Comparison of ENCODE assay signal across 27 cellular contexts in the genomic region with DNA sequence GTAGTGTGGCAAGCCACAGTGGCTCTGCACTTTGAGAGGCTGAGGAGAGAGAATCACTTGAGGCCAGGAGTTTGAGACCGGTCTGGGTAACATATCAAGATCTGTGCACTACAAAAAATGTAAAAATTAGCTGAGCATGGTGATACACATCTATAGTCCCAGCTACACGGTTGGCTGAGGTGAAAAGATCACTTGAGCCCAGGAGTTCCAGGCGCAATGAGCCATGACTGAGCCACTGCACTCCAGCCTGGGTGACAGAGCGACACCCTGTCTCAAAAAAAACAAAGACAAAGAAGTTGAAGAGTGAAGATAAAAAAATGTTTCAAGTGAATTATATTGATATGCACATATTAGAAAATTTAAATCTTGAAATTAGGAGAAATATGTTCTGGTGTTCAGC. TPM values are rescaled to one million over a fixed set of nuclear protein-coding genes. Genes with fewer than 3 reads are reported as not detected.
DNase-seq lines count a peak whose midpoint lies in the region; ATAC-seq, FAIRE-seq and TF ChIP-seq lines count a peak whose summit lies in the region.
"Had no signal": no experiment of that assay in that cellular context is flagged by ENCODE, and none has a peak within 500 bp of the region (broad histone marks: within the 10 kb centered on the region; RNA-seq: fewer than 3 reads in every experiment).

No MANE protein-coding gene starts in this region.

- no peaks in the 10 kb centered on the region for H3K79me2 ChIP-seq in mammary epithelial cell (ENCODE audit: insufficient read depth, low read length)

- no peak overlapping the region for H3K4me3 Mint-ChIP-seq in MCF 10A (ENCODE audit: unreplicated experiment)
- H3K4me3 Mint-ChIP-seq: CD4-positive, alpha-beta T cell had no signal

- WGBS in mammary epithelial cell (ENCODE audit: low coverage, missing lambda C conversion rate): 82% methylated on average over 4 of the region's 4 CpGs
- WGBS in right lobe of liver (ENCODE audit: insufficient coverage, low coverage, low lambda C conversion rate, missing lambda C conversion rate): 17% methylated on average over 3 of the region's 4 CpGs
- WGBS in pancreas, 2 donors: 69 to 75% methylated on average over 4 of the region's 4 CpGs

- H3K4me3 ChIP-seq in mammary epithelial cell (replicated peaks in 1 of 3; ENCODE audit: insufficient read depth in 1 of 3, low read depth in 2 of 3, low read length in 3 of 3): no peak overlapping the region
- H3K4me3 ChIP-seq in adipocyte (ENCODE audit: low read length): no peak overlapping the region
- H3K4me3 ChIP-seq in right lobe of liver: no peak overlapping the region
- no peak overlapping the region for H3K4me3 ChIP-seq in right atrium auricular region
- H3K4me3 ChIP-seq in pancreas: no peak overlapping the region
- H3K4me3 ChIP-seq: BLaER1, MG63 had no signal

- H3K36me3 Mint-ChIP-seq in MCF 10A (ENCODE audit: insufficient read depth, unreplicated experiment): no peaks in the 10 kb centered on the region

- TF ChIP-seq CTCF in MCF 10A (IDR thresholded peaks at IDR 0.05; ENCODE audit: unreplicated experiment): no peak
- no peak for TF ChIP-seq CTCF in mammary epithelial cell (conservative IDR thresholded peaks at IDR 0.05 in 1 of 2, IDR thresholded peaks at IDR 0.05 in 1 of 2; ENCODE audit: extremely low read depth in 1 of 2, insufficient read depth in 1 of 2, low read depth in 1 of 2, low read length in 2 of 2)
- no peak for TF ChIP-seq CTCF in right lobe of liver (IDR thresholded peaks at IDR 0.05)
- TF ChIP-seq CTCF in right atrium auricular region (IDR thresholded peaks at IDR 0.05): no peak
- no peak for TF ChIP-seq CTCF in pancreas (IDR thresholded peaks at IDR 0.05)

- H3K4me1 ChIP-seq in mammary epithelial cell (ENCODE audit: insufficient read depth, low read length): peaks cover 17% of the 10 kb centered on the region
- peaks cover 22% of the 10 kb centered on the region for H3K4me1 ChIP-seq in adipocyte (ENCODE audit: control insufficient read depth, insufficient read depth, low read length)
- peaks cover 0 to 35% (median 6%) of the 10 kb centered on the region in 4 donors for H3K4me1 ChIP-seq in right lobe of liver
- no peaks in the 10 kb centered on the region for H3K4me1 ChIP-seq in right atrium auricular region
- H3K4me1 ChIP-seq in pancreas: peaks cover 0 to 15% (median 7%) of the 10 kb centered on the region in 3 donors
- H3K4me1 ChIP-seq: BLaER1 had no signal

- dilution Hi-C loops in mammary epithelial cell (cut with HindIII; ENCODE audit: low sequenced_read_pairs): no loop called here

- H3K4me2 ChIP-seq in mammary epithelial cell (ENCODE audit: insufficient read depth, low read depth, low read length): no peak overlapping the region
- H3K4me2 ChIP-seq: BLaER1, SK-N-SH had no signal

- peaks cover 4% of the 10 kb centered on the region for H3K9me3 ChIP-seq in mammary epithelial cell (replicated peaks; ENCODE audit: insufficient read depth, low read length)
- no peaks in the 10 kb centered on the region for H3K9me3 ChIP-seq in adipocyte (ENCODE audit: control insufficient read depth, low read length)
- no peaks in the 10 kb centered on the region for H3K9me3 ChIP-seq in right lobe of liver
- no peaks in the 10 kb centered on the region for H3K9me3 ChIP-seq in right atrium auricular region
- no peaks in the 10 kb centered on the region for H3K9me3 ChIP-seq in pancreas
- H3K9me3 ChIP-seq: MG63, SK-N-SH had no signal

- no peaks in the 10 kb centered on the region for H3K9me3 Mint-ChIP-seq in MCF 10A (ENCODE audit: unreplicated experiment)

- ATAC-seq in right lobe of liver (peak; percentile 21 to 57 (median 40)), pancreas (no peak)

- H3K27me3 Mint-ChIP-seq in MCF 10A (ENCODE audit: insufficient read depth, unreplicated experiment): no peaks in the 10 kb centered on the region
- H3K27me3 Mint-ChIP-seq: CD4-positive, alpha-beta T cell had no signal

- peak overlapping the region; percentile 39 for H3K27ac Mint-ChIP-seq in MCF 10A (ENCODE audit: low read depth, unreplicated experiment)
- H3K27ac Mint-ChIP-seq: CD4-positive, alpha-beta T cell had no signal

- H3K36me3 ChIP-seq in mammary epithelial cell (ENCODE audit: insufficient read depth, low read length): no peaks in the 10 kb centered on the region
- H3K36me3 ChIP-seq in adipocyte (ENCODE audit: control insufficient read depth, insufficient read depth, low read length, severe bottlenecking): no peaks in the 10 kb centered on the region
- no peaks in the 10 kb centered on the region for H3K36me3 ChIP-seq in right lobe of liver
- no peaks in the 10 kb centered on the region for H3K36me3 ChIP-seq in right atrium auricular region
- H3K36me3 ChIP-seq in pancreas: no peaks in the 10 kb centered on the region
- H3K36me3 ChIP-seq: BLaER1, MG63 had no signal

- in situ Hi-C loops in mammary epithelial cell (cut with MboI; ENCODE audit: low sequenced_read_pairs in 2 of 2): no loop called here

- POLR2A ChIA-PET in MCF 10A (lab: Yijun Ruan, JAX): interaction anchor here (1.0 to 2.1 kb wide), 4 partner anchors 9 to 146 kb away, joined by 3 to 7 read pairs (median 4); a partner anchor contains a TSS

- H3K4me1 Mint-ChIP-seq in MCF 10A (ENCODE audit: insufficient read depth, unreplicated experiment): peaks cover 20% of the 10 kb centered on the region

- no peak for FAIRE-seq in pancreas (lab: Jason Lieb, UNC)
- FAIRE-seq: GM12892, HTR-8/SVneo had no signal

- intact Hi-C loops in MCF 10A (cut with micrococcal nuclease): no loop called here
- intact Hi-C loops in mammary epithelial cell (cut with micrococcal nuclease): loop anchor here (5.0 kb wide), 1 partner anchor 33 kb away; no protein-coding TSS in a partner anchor
- intact Hi-C loops in right lobe of liver (cut with DNase I): no loop called here
- intact Hi-C loops in pancreas (cut with DNase I): no loop called here

- CTCF ChIA-PET in MCF 10A (lab: Yijun Ruan, JAX): interaction anchor here (0.6 to 4.8 kb wide), 5 partner anchors 108 to 343 kb away, joined by 3 to 23 read pairs (median 3); no protein-coding TSS in a partner anchor
- CTCF ChIA-PET in mammary epithelial cell (lab: Charles Lee; ENCODE audit: low non-redundant PET): no interaction called here

- H2AFZ ChIP-seq in mammary epithelial cell (ENCODE audit: low read depth, low read length): no peak overlapping the region

- TF ChIP-seq POLR2A in right lobe of liver (IDR thresholded peaks at IDR 0.05): no peak

- no peak for DNase-seq in MCF 10A (ENCODE audit: unreplicated experiment)
- DNase-seq in mammary epithelial cell: no peak
- no peak for DNase-seq in adipocyte (ENCODE audit: low read depth)
- DNase-seq in right lobe of liver: no peak
- DNase-seq in right atrium auricular region (ENCODE audit: low spot score): no peak
- DNase-seq in A172 (ENCODE audit: low spot score): no peak
- no peak for DNase-seq in pancreas
- DNase-seq in NCI-H2029 treated with DMSO at 0.1 percent for 48 hours (lab: John Stamatoyannopoulos, UW): no peak
- DNase-seq: 8988T; CD4-positive, alpha-beta T cell; COR-L47; DND-41; KBM-7; MG63; NCI-H1105 treated with DMSO at 0.1 percent for 48 hours; NCI-H146; NCI-H2081 treated with DMSO at 0.1 percent for 48 hours; NCI-H2171; NCI-H345; NCI-H524 treated with DMSO at 0.1 percent for 48 hours; NCI-H774; SK-N-SH; SW 1271 had no signal

- H3K27me3 ChIP-seq in mammary epithelial cell (ENCODE audit: insufficient read depth, low read length) (no peaks in the 10 kb centered on the region), adipocyte (replicated peaks; ENCODE audit: control insufficient read depth, insufficient read depth, low read length) (no peaks in the 10 kb centered on the region), right lobe of liver (no peaks in the 10 kb centered on the region), right atrium auricular region (no peaks in the 10 kb centered on the region), pancreas (no peaks in the 10 kb centered on the region)
- H3K27me3 ChIP-seq: BLaER1, MG63 had no signal

- H3K27ac ChIP-seq in mammary epithelial cell (ENCODE audit: insufficient read depth, low read depth, low read length) (no peak overlapping the region), right lobe of liver (peak overlapping the region; percentile 63 to 74 (median 70)), right atrium auricular region (no peak overlapping the region), pancreas (no peak overlapping the region)
- H3K27ac ChIP-seq: BLaER1 had no signal

- H3K9ac ChIP-seq in mammary epithelial cell (ENCODE audit: insufficient read depth, low read length): no peak overlapping the region
- H3K9ac ChIP-seq in adipocyte (ENCODE audit: low read length): peak overlapping the region; percentile 48
- H3K9ac ChIP-seq: BLaER1, SK-N-SH had no signal

- BruUV-seq in MCF 10A (replicated peaks; lab: Mats Ljungman, UMichigan) (no TSS peak), mammary epithelial cell (replicated peaks; lab: Mats Ljungman, UMichigan) (no TSS peak)

- no peaks in the 10 kb centered on the region for H4K20me1 ChIP-seq in mammary epithelial cell (ENCODE audit: insufficient read depth, low read length)
- H4K20me1 ChIP-seq: BLaER1 had no signal

RNA-seq across cellular contexts. Expression of a gene that starts 46.3 kb away (rescaled TPM):
- total RNA-seq in MCF 10A (2022) (0.20 and 0.21 TPM in 2 replicates), mammary epithelial cell (under 1 TPM; under 0.01 to 0.21 TPM), right lobe of liver (10 to 100 TPM in 5 of 6 experiments, 1 to 10 TPM in 1; 10.0 to 66.3 (median 31.4) TPM), right atrium auricular region (1 to 10 TPM in 1 of 2 donors, under 1 TPM in 1; 0.67 to 1.5 TPM), pancreas (1 to 10 TPM in 2 of 6 donors, under 1 TPM in 4; 0.08 to 2.1 (median 0.40) TPM)
- polyA plus RNA-seq in mammary epithelial cell (0.19 TPM), pancreas (under 1 TPM; 0.05 to 0.08 TPM)
- polyA minus RNA-seq in mammary epithelial cell: not detected
- total RNA-seq in A172 (2014; rRNA removed; shearing (Covaris generic)): 0.10 TPM in 1 of 2 replicates, not detected in the other
- polyA plus RNA-seq: AG04450 had no signal

Comparison
In these comparisons a context has a peak if more than half of its experiments do, and no peak if none do; other contexts are left out.
1. H3K27ac ChIP-seq: peak in right lobe of liver (3 of 3); none in mammary epithelial cell (single experiment), right atrium auricular region (0 of 2) and pancreas (0 of 4).
2. ATAC-seq: peak in right lobe of liver (4 of 4); none in pancreas (0 of 4).